8 cellular contexts compared by ENCODE assay signal in the genomic region with DNA sequence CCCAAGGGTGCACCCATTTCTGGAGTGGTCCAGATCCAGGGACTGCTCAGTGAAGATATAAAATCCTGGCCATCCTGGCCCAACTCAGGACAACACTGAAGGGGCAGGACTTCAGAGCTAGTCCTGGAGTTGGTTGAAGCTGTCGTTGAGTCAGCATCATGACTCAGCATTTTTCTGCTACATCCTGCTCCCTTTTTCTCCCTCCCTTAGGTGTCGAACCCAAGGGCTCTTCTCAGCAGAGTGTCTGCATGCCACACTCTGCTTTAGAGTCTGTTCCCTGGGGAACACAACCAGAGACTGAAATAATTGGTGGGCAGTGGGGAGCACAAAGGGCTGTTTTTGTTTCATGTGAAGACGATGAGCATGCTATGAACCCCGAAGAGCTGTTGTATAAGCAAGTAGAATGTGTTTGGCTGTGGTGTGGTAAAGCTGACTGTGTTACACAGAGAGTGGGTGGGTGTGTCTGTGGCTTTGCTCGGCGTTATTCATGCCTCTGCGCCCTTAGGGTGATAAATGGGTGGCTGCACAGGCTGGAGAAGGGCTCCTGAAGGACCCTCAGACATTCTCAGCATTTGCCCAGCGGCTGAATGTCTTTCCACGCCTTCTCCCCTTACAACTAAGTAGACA.
DNase-seq lines count a peak whose midpoint lies in the region; ATAC-seq and TF ChIP-seq lines count a peak whose summit lies in the region.

No MANE protein-coding gene starts in this region.

- TF ChIP-seq CTCF in AG04449 (IDR thresholded peaks at IDR 0.05; ENCODE audit: insufficient read depth, low read length, missing control alignments) (no peak), foreskin fibroblast (IDR thresholded peaks at IDR 0.05; ENCODE audit: low read depth, low read length) (no peak), thoracic aorta (IDR thresholded peaks at IDR 0.05) (no peak), testis (IDR thresholded peaks at IDR 0.05) (no peak)

- 75 to 77% methylated on average over 9 of the region's 9 CpGs for WGBS in testis, 2 donors

- H3K9me3 ChIP-seq in thoracic aorta (no peaks in the 10 kb centered on the region), testis (no peaks in the 10 kb centered on the region)

- H3K36me3 ChIP-seq in thoracic aorta (no peaks in the 10 kb centered on the region), testis (ENCODE audit: low read depth, missing control alignments) (no peaks in the 10 kb centered on the region)

- H3K4me1 ChIP-seq in thoracic aorta (ENCODE audit: control insufficient read depth in 1 of 2, low read depth in 2 of 2) (peaks cover 0 to 10% of the 10 kb centered on the region in 2 donors), testis (no peaks in the 10 kb centered on the region)

- H3K4me3 ChIP-seq in AG04449 (ENCODE audit: low read depth, low read length), result peak overlapping the region; percentile 54
- peak overlapping the region; percentile 31 to 40 for H3K4me3 ChIP-seq in foreskin fibroblast (ENCODE audit: low read depth in 1 of 2, low read length in 2 of 2)
- peak overlapping the region; percentile 32 for H3K4me3 ChIP-seq in thoracic aorta
- H3K4me3 ChIP-seq in testis, result no peak overlapping the region

- POLR2A ChIA-PET in AG04449 (lab: Yijun Ruan, JAX), result interaction anchor here (0.7 to 0.8 kb wide), 3 partner anchors 16 to 38 kb away, joined by 3 read pairs; no protein-coding TSS in a partner anchor

- H3K27ac ChIP-seq in thoracic aorta (no peak overlapping the region), testis (no peak overlapping the region)

- TF ChIP-seq POLR2A in testis (IDR thresholded peaks at IDR 0.05), result no peak

- H3K27me3 ChIP-seq in thoracic aorta (replicated peaks; ENCODE audit: insufficient read depth) (no peaks in the 10 kb centered on the region), testis (no peaks in the 10 kb centered on the region)

- ATAC-seq in GM18870 (IDR thresholded peaks at IDR 0.05; ENCODE audit: unreplicated experiment), result peak; percentile 59
- ATAC-seq in thoracic aorta (ENCODE audit: insufficient number of reproducible peaks, low FRiP score, low read depth), result no peak
- no peak for ATAC-seq in GM19328 (IDR thresholded peaks at IDR 0.05; ENCODE audit: unreplicated experiment)

- DNase-seq in AG04449 (ENCODE audit: low read depth, low spot score), result peak; percentile 50
- DNase-seq in RPMI7951 (ENCODE audit: low read depth), result peak; percentile 78
- DNase-seq in foreskin fibroblast, result peak; percentile 69 to 83
- no peak for DNase-seq in thoracic aorta (ENCODE audit: low spot score)
- no peak for DNase-seq in testis
- DNase-seq in NCI-H187 (lab: John Stamatoyannopoulos, UW), result no peak

- CTCF ChIA-PET in AG04449 (lab: Yijun Ruan, JAX), result interaction anchor here (1.0 kb wide), 1 partner anchor 310 kb away, joined by 3 read pairs; no protein-coding TSS in a partner anchor

- intact Hi-C loops in testis (cut with DNase I; ENCODE audit: low total_unique reads), result no loop called here

Comparison
In these comparisons a context has a peak if more than half of its experiments do, and no peak if none do; other contexts are left out.
1. DNase-seq: peak in AG04449 (single experiment), RPMI7951 (single experiment) and foreskin fibroblast (2 of 2); none in thoracic aorta (single experiment), testis (single experiment) and NCI-H187 (0 of 2).
2. H3K4me3 ChIP-seq: peak in AG04449 (single experiment), foreskin fibroblast (2 of 2) and thoracic aorta (single experiment); none in testis (0 of 2).